ENCODE assay signal across 17 cellular contexts in genomic region chrX:9153299-9153698, GRCh38.
DNase-seq lines count a peak whose midpoint lies in the region; ATAC-seq and TF ChIP-seq lines count a peak whose summit lies in the region.
"Had no signal": no experiment of that assay in that cellular context is flagged by ENCODE, and none has a peak within 500 bp of the region (broad histone marks: within the 10 kb centered on the region; RNA-seq: fewer than 3 reads in every experiment).

No MANE protein-coding gene starts in this region.

- H2BK120ac ChIP-seq in mesenchymal stem cell (ENCODE audit: low read depth, low read length): no peak overlapping the region

- no peak overlapping the region for H3K4me3 ChIP-seq in brain microvascular endothelial cell (ENCODE audit: low read depth, low read length)
- no peak overlapping the region for H3K4me3 ChIP-seq in mesenchymal stem cell (ENCODE audit: insufficient read depth in 1 of 2, low read depth in 1 of 2, low read length in 2 of 2)
- no peak overlapping the region for H3K4me3 ChIP-seq in vagina
- H3K4me3 ChIP-seq: K562 had no signal

- ATAC-seq in GM21825 (IDR thresholded peaks at IDR 0.05; ENCODE audit: unreplicated experiment): no peak
- ATAC-seq: CD8-positive, alpha-beta T cell; K562; left ventricle myocardium superior; SK-N-SH treated with all-trans-retinoic acid at 6 μM for 48 hours had no signal

- H3K27ac ChIP-seq in brain microvascular endothelial cell (peak overlapping the region; percentile 54), mesenchymal stem cell (ENCODE audit: low read length, poor library complexity, severe bottlenecking) (no peak overlapping the region), vagina (no peak overlapping the region)
- H3K27ac ChIP-seq: parathyroid adenoma had no signal

- peaks cover 1% of the 10 kb centered on the region for H3K4me1 ChIP-seq in mesenchymal stem cell (ENCODE audit: control insufficient read depth, insufficient read depth, low read depth, low read length)
- no peaks in the 10 kb centered on the region for H3K4me1 ChIP-seq in vagina
- H3K4me1 ChIP-seq: parathyroid adenoma had no signal

- BruUV-seq in Calu3 (replicated peaks; lab: Mats Ljungman, UMichigan): no TSS peak

- no peaks in the 10 kb centered on the region for H3K79me1 ChIP-seq in mesenchymal stem cell (replicated peaks; ENCODE audit: low read length, poor library complexity, severe bottlenecking)

- H3K9me3 ChIP-seq in mesenchymal stem cell (ENCODE audit: control insufficient read depth, low read length) (peaks cover 14% of the 10 kb centered on the region), vagina (no peaks in the 10 kb centered on the region)

- no peaks in the 10 kb centered on the region for H3K27me3 ChIP-seq in brain microvascular endothelial cell (replicated peaks)
- no peaks in the 10 kb centered on the region for H3K27me3 ChIP-seq in mesenchymal stem cell (ENCODE audit: control insufficient read depth in 1 of 2, insufficient read depth in 1 of 2, low read length in 2 of 2)
- no peaks in the 10 kb centered on the region for H3K27me3 ChIP-seq in vagina

- no peak for DNase-seq in Calu3
- DNase-seq in NCI-H226: peak; percentile 14
- DNase-seq in brain microvascular endothelial cell: peak; percentile 49
- DNase-seq in mesenchymal stem cell: peak; percentile 48
- no peak for DNase-seq in vagina (ENCODE audit: extremely low spot score in 2 of 2)
- no peak for DNase-seq in HuH-7 (ENCODE audit: low spot score)
- no peak for DNase-seq in HuH-7.5 (ENCODE audit: low spot score)
- DNase-seq: activated naive CD8-positive, alpha-beta T cell treated with anti-CD3 and anti-CD28 coated beads, Interleukin-2, amount 10 ng/mL, durations not matched to agents 7 days and 5 days; CD8-positive, alpha-beta T cell; hippocampal formation; left ventricle myocardium superior; NCI-H1436 treated with DMSO at 0.1 percent for 48 hours; NCI-H345 had no signal

- CTCF ChIA-PET in Calu3 (lab: Charles Lee): interaction anchor here (0.6 to 1.1 kb wide), 2 partner anchors 12 to 627 kb away, joined by 3 read pairs; no protein-coding TSS in a partner anchor

- WGBS in mesenchymal stem cell: 0% methylated on average over 1 of the region's 1 CpG

- H3K36me3 ChIP-seq in brain microvascular endothelial cell (replicated peaks): no peaks in the 10 kb centered on the region
- no peaks in the 10 kb centered on the region for H3K36me3 ChIP-seq in mesenchymal stem cell (ENCODE audit: control insufficient read depth in 1 of 2, insufficient read depth in 2 of 2, low read depth in 1 of 2, low read length in 2 of 2)
- H3K36me3 ChIP-seq in vagina: no peaks in the 10 kb centered on the region

- H3K36me3 Mint-ChIP-seq in Calu3 (ENCODE audit: insufficient read depth, unreplicated experiment): no peaks in the 10 kb centered on the region
- H3K36me3 Mint-ChIP-seq: CD8-positive, alpha-beta T cell had no signal

- no peak overlapping the region for H4K91ac ChIP-seq in mesenchymal stem cell (ENCODE audit: low read length)

- TF ChIP-seq CTCF in Calu3 (IDR thresholded peaks at IDR 0.05; ENCODE audit: unreplicated experiment) (no peak), brain microvascular endothelial cell (IDR thresholded peaks at IDR 0.05; ENCODE audit: low read depth, low read length, missing control alignments) (no peak), vagina (IDR thresholded peaks at IDR 0.05) (no peak)

- intact Hi-C loops in Calu3 (cut with micrococcal nuclease; ENCODE audit: unreplicated experiment): no loop called here
- intact Hi-C loops in vagina (cut with DNase I): no loop called here

- no peak overlapping the region for H3K18ac ChIP-seq in mesenchymal stem cell (ENCODE audit: low read depth in 1 of 2, low read length in 2 of 2)

- H3K27me3 Mint-ChIP-seq in Calu3 (ENCODE audit: unreplicated experiment): no peaks in the 10 kb centered on the region
- H3K27me3 Mint-ChIP-seq: activated naive CD8-positive, alpha-beta T cell treated with anti-CD3 and anti-CD28 coated beads, Interleukin-2, amount 10 ng/mL, durations not matched to agents 7 days and 5 days had no signal

- no peak overlapping the region for H3K4ac ChIP-seq in mesenchymal stem cell (ENCODE audit: low read depth in 1 of 2, low read length in 2 of 2)

- no peak overlapping the region for H3K9ac ChIP-seq in mesenchymal stem cell (ENCODE audit: low read length)
- H3K9ac ChIP-seq: parathyroid adenoma had no signal

- peak overlapping the region; percentile 63 for H3K27ac Mint-ChIP-seq in Calu3 (ENCODE audit: unreplicated experiment)
- H3K27ac Mint-ChIP-seq: activated naive CD8-positive, alpha-beta T cell treated with anti-CD3 and anti-CD28 coated beads, Interleukin-2, amount 10 ng/mL, durations not matched to agents 7 days and 5 days; CD8-positive, alpha-beta T cell had no signal

- no peak overlapping the region for H2AK5ac ChIP-seq in mesenchymal stem cell (ENCODE audit: low read length, severe bottlenecking)

- H4K8ac ChIP-seq in mesenchymal stem cell (ENCODE audit: low read length): no peak overlapping the region

- H3K14ac ChIP-seq in mesenchymal stem cell (ENCODE audit: low read length in 2 of 2): no peak overlapping the region

- in situ Hi-C loops in brain microvascular endothelial cell (cut with HindIII; ENCODE audit: low pct_ligation_motif_present, low sequenced_read_pairs): no loop called here

- H2BK15ac ChIP-seq in mesenchymal stem cell (ENCODE audit: low read depth, poor library complexity, severe bottlenecking): no peak overlapping the region

- peaks cover 3% of the 10 kb centered on the region for H3K9me3 Mint-ChIP-seq in Calu3 (ENCODE audit: low read depth, unreplicated experiment)

- no peak overlapping the region for H2BK5ac ChIP-seq in mesenchymal stem cell (ENCODE audit: low read depth, low read length, poor library complexity, severe bottlenecking)

- H2AFZ ChIP-seq in mesenchymal stem cell (ENCODE audit: low read depth, low read length): no peak overlapping the region
- H2AFZ ChIP-seq: parathyroid adenoma had no signal

- no peak for TF ChIP-seq POLR2A in vagina (IDR thresholded peaks at IDR 0.05)

- H2BK12ac ChIP-seq in mesenchymal stem cell (ENCODE audit: low read length in 2 of 2): no peak overlapping the region

- no peak overlapping the region for H3K4me3 Mint-ChIP-seq in Calu3 (ENCODE audit: low read depth, unreplicated experiment)
- H3K4me3 Mint-ChIP-seq: activated naive CD8-positive, alpha-beta T cell treated with anti-CD3 and anti-CD28 coated beads, Interleukin-2, amount 10 ng/mL, durations not matched to agents 7 days and 5 days; CD8-positive, alpha-beta T cell had no signal

- no peak overlapping the region for H3K23ac ChIP-seq in mesenchymal stem cell (ENCODE audit: low read length in 2 of 2)

- peaks cover 23% of the 10 kb centered on the region for H3K4me1 Mint-ChIP-seq in Calu3 (ENCODE audit: low read depth, unreplicated experiment)

- H3K4me2 ChIP-seq in mesenchymal stem cell (ENCODE audit: low read length, poor library complexity, severe bottlenecking): no peak overlapping the region

Comparison
In these comparisons a context has a peak if more than half of its experiments do, and no peak if none do; other contexts are left out.
1. DNase-seq: peak in NCI-H226 (single experiment), brain microvascular endothelial cell (single experiment) and mesenchymal stem cell (single experiment); none in Calu3 (single experiment), vagina (0 of 2), HuH-7 (single experiment) and HuH-7.5 (single experiment).